ENCODE assay signal across 18 cellular contexts in genomic region chr10:71401969-71402368, GRCh38. TPM values are rescaled to one million over a fixed set of nuclear protein-coding genes. Genes with fewer than 3 reads are reported as not detected.
DNase-seq lines count a peak whose midpoint lies in the region; ATAC-seq and TF ChIP-seq lines count a peak whose summit lies in the region.
"Had no signal": no experiment of that assay in that cellular context is flagged by ENCODE, and none has a peak within 500 bp of the region (broad histone marks: within the 10 kb centered on the region; RNA-seq: fewer than 3 reads in every experiment).

No MANE protein-coding gene starts in this region.

- no peaks in the 10 kb centered on the region for H3K36me3 ChIP-seq in heart right ventricle

- H3K36me3 Mint-ChIP-seq in WTC11, result no peaks in the 10 kb centered on the region
- H3K36me3 Mint-ChIP-seq: CD4-positive, alpha-beta memory T cell had no signal

- peak; percentile 4 for DNase-seq in activated CD8-positive, alpha-beta memory T cell treated with anti-CD3 and anti-CD28 coated beads, Interleukin-2, amount 50 U/mL, for 48 hours
- DNase-seq in activated CD8-positive, alpha-beta memory T cell treated with anti-CD3 and anti-CD28 coated beads, Interleukin-2, amount 50 U/mL, for 4 hours, result no peak
- DNase-seq in posterior vena cava (ENCODE audit: low spot score) (peak; percentile 23), ureter (ENCODE audit: low spot score) (peak; percentile 10), WTC11 (ENCODE audit: low spot score) (no peak), heart right ventricle (no peak)
- DNase-seq: 8988T; C1 segment of cervical spinal cord; Calu3; CD4-positive, alpha-beta memory T cell; COR-L47; DMS53; DMS79 treated with DMSO at 0.1 percent for 48 hours; GF-D8; H9 had no signal

- POLR2A ChIA-PET in WTC11 (lab: Charles Lee), result interaction anchor here (0.8 kb wide), 1 partner anchor 31 kb away, joined by 7 read pairs; no protein-coding TSS in a partner anchor

- no peak overlapping the region for H3K27ac ChIP-seq in heart right ventricle
- H3K27ac ChIP-seq: A549 had no signal

- H3K9me3 ChIP-seq in heart right ventricle, result no peaks in the 10 kb centered on the region
- H3K9me3 ChIP-seq: A549 had no signal

- WGBS in heart right ventricle, 2 donors, result 97 to 98% methylated on average over 7 of the region's 7 CpGs

- TF ChIP-seq CTCF in WTC11 (IDR thresholded peaks at IDR 0.05) (no peak), heart right ventricle (IDR thresholded peaks at IDR 0.05) (no peak)

- H3K4me3 ChIP-seq in heart right ventricle, result no peak overlapping the region
- H3K4me3 ChIP-seq: A549, GM23338 had no signal

- no peak overlapping the region for H3K27ac Mint-ChIP-seq in WTC11
- H3K27ac Mint-ChIP-seq: GM23338, H9 had no signal

- H3K27me3 ChIP-seq in heart right ventricle, result peaks cover 0 to 50% (median 36%) of the 10 kb centered on the region in 7 donors

- intact Hi-C loops in posterior vena cava (cut with DNase I), result no loop called here
- intact Hi-C loops in heart right ventricle (cut with DNase I), result no loop called here

- no peak for ATAC-seq in WTC11
- ATAC-seq in heart right ventricle, result no peak
- ATAC-seq: A549, GM23338, HCT116 had no signal

- no peaks in the 10 kb centered on the region for H3K9me3 Mint-ChIP-seq in WTC11
- H3K9me3 Mint-ChIP-seq: CD4-positive, alpha-beta memory T cell; GM23338; H9 had no signal

- peaks cover 5 to 22% (median 15%) of the 10 kb centered on the region in 9 donors for H3K4me1 ChIP-seq in heart right ventricle

- no peak overlapping the region for H3K4me3 Mint-ChIP-seq in WTC11
- H3K4me3 Mint-ChIP-seq: CD4-positive, alpha-beta memory T cell; GM23338; H9 had no signal

- CTCF ChIA-PET in WTC11 (lab: Charles Lee), result interaction anchor here (1.5 kb wide), 1 partner anchor 28 kb away, joined by 3 read pairs; no protein-coding TSS in a partner anchor

- H3K4me1 Mint-ChIP-seq in WTC11, result peaks cover 18% of the 10 kb centered on the region

- peaks cover 34% of the 10 kb centered on the region for H3K27me3 Mint-ChIP-seq in WTC11 (ENCODE audit: low read depth)

TF ChIP-seq in WTC11, 78 proteins besides CTCF, POLR2A, EP300 and RAD21 (continues in another document):
- TF ChIP-seq NFATC4 (CRISPR knock-in tag; IDR thresholded peaks at IDR 0.05) (no peak), ZNF138 (CRISPR knock-in tag; conservative IDR thresholded peaks at IDR 0.05) (no peak), SOX15 (CRISPR knock-in tag; IDR thresholded peaks at IDR 0.05) (no peak), ZNF423 (CRISPR knock-in tag; IDR thresholded peaks at IDR 0.05) (no peak), RORB (CRISPR knock-in tag; IDR thresholded peaks at IDR 0.05) (no peak), JAZF1 (CRISPR knock-in tag; IDR thresholded peaks at IDR 0.05) (no peak), HMGA2 (CRISPR knock-in tag; IDR thresholded peaks at IDR 0.05) (no peak), FOXP4 (CRISPR knock-in tag; IDR thresholded peaks at IDR 0.05) (no peak), AR (CRISPR knock-in tag; IDR thresholded peaks at IDR 0.05) (no peak), JUN (CRISPR knock-in tag; IDR thresholded peaks at IDR 0.05) (no peak), IRF1 (CRISPR knock-in tag; IDR thresholded peaks at IDR 0.05) (no peak), AFF4 (CRISPR knock-in tag; IDR thresholded peaks at IDR 0.05; ENCODE audit: borderline replicate concordance) (no peak), ZNF416 (CRISPR knock-in tag; IDR thresholded peaks at IDR 0.05) (no peak), CDX4 (CRISPR knock-in tag; IDR thresholded peaks at IDR 0.05; ENCODE audit: borderline replicate concordance) (no peak), TCF7 (CRISPR knock-in tag; IDR thresholded peaks at IDR 0.05; ENCODE audit: low read depth) (no peak), E2F5 (CRISPR knock-in tag; IDR thresholded peaks at IDR 0.05) (no peak), NR2C2 (CRISPR knock-in tag; IDR thresholded peaks at IDR 0.05) (no peak), FOXK1 (CRISPR knock-in tag; IDR thresholded peaks at IDR 0.05) (no peak)

RNA-seq across cellular contexts. Expression of gene CDH23, which starts 5.2 kb away (rescaled TPM):
- total RNA-seq in posterior vena cava, result 10 to 100 TPM; 24.5 to 43.0 TPM
- total RNA-seq in ureter, result 79.3 TPM
- 2.1 to 3.1 TPM (median 2.9 TPM) in 3 replicates for total RNA-seq in WTC11 (2021)
- 1 to 10 TPM; 1.1 to 7.7 (median 4.6) TPM for total RNA-seq in heart right ventricle
- polyA plus RNA-seq in heart right ventricle, result 1 to 10 TPM; 1.6 to 7.2 TPM

Comparison
In these comparisons a context has a peak if more than half of its experiments do, and no peak if none do; other contexts are left out.
1. DNase-seq: peak in activated CD8-positive, alpha-beta memory T cell treated with anti-CD3 and anti-CD28 coated beads, Interleukin-2, amount 50 U/mL, for 48 hours (single experiment), posterior vena cava (single experiment) and ureter (single experiment); none in activated CD8-positive, alpha-beta memory T cell treated with anti-CD3 and anti-CD28 coated beads, Interleukin-2, amount 50 U/mL, for 4 hours (single experiment), WTC11 (single experiment) and heart right ventricle (0 of 2).